9 cellular contexts compared by ENCODE assay signal in genomic region chr12:48197549-48197966, GRCh38. TPM values are rescaled to one million over a fixed set of nuclear protein-coding genes. Genes with fewer than 3 reads are reported as not detected.
DNase-seq lines count a peak whose midpoint lies in the region; ATAC-seq and TF ChIP-seq lines count a peak whose summit lies in the region.
"Had no signal": no experiment of that assay in that cellular context is flagged by ENCODE, and none has a peak within 500 bp of the region (broad histone marks: within the 10 kb centered on the region; RNA-seq: fewer than 3 reads in every experiment).

No MANE protein-coding gene starts in this region.

- peak overlapping the region; percentile 86 to 97 (median 94) for H3K27ac ChIP-seq in body of pancreas

- peaks cover 0 to 12% (median 4%) of the 10 kb centered on the region in 6 donors for H3K9me3 Mint-ChIP-seq in immature natural killer cell
- no peaks in the 10 kb centered on the region for H3K9me3 Mint-ChIP-seq in stimulated activated effector memory CD8-positive, alpha-beta T cell treated with anti-CD3 and anti-CD28 coated beads, Interleukin-12 subunit alpha, Interleukin-12 subunit beta, amount 100 ng/mL, for 72 hours

- 0 to 2% methylated on average over 10 of the region's 10 CpGs for WGBS in body of pancreas, 2 donors

- DNase-seq in NCI-H82 (lab: John Stamatoyannopoulos, UW) (peak; percentile 19), NCI-H82 treated with DMSO at 0.1 percent for 48 hours (lab: John Stamatoyannopoulos, UW; ENCODE audit: unreplicated experiment) (no peak), NCI-H69 (lab: John Stamatoyannopoulos, UW) (peak; percentile 57), body of pancreas (peak in 2 of 4 donors; percentile 19 to 37), immature natural killer cell (peak in 2 of 3 donors; percentile 37 to 38)
- no peak for DNase-seq in stimulated activated effector memory CD8-positive, alpha-beta T cell treated with anti-CD3 and anti-CD28 coated beads, Interleukin-12 subunit alpha, Interleukin-12 subunit beta, amount 100 ng/mL, for 72 hours (ENCODE audit: low spot score in 2 of 2)
- DNase-seq in activated CD8-positive, alpha-beta memory T cell treated with anti-CD3 and anti-CD28 coated beads, Interleukin-2, amount 50 U/mL, for 48 hours, result no peak

- peak; percentile 22 for ATAC-seq in HG02623 (IDR thresholded peaks at IDR 0.05; ENCODE audit: unreplicated experiment)
- ATAC-seq in body of pancreas, result peak; percentile 46
- ATAC-seq in stimulated activated effector memory CD8-positive, alpha-beta T cell treated with anti-CD3 and anti-CD28 coated beads, Interleukin-12 subunit alpha, Interleukin-12 subunit beta, amount 100 ng/mL, for 72 hours, result peak; percentile 50

- H3K27ac Mint-ChIP-seq in immature natural killer cell, result peak overlapping the region; percentile 91 to 97 (median 95)
- peak overlapping the region; percentile 99 for H3K27ac Mint-ChIP-seq in stimulated activated effector memory CD8-positive, alpha-beta T cell treated with anti-CD3 and anti-CD28 coated beads, Interleukin-12 subunit alpha, Interleukin-12 subunit beta, amount 100 ng/mL, for 72 hours

- H3K27me3 Mint-ChIP-seq in immature natural killer cell (ENCODE audit: low read depth in 3 of 3), result peaks cover 7 to 17% (median 15%) of the 10 kb centered on the region in 3 donors

- no peaks in the 10 kb centered on the region for H3K27me3 ChIP-seq in body of pancreas

- H3K4me1 ChIP-seq in body of pancreas, result peaks cover 20% of the 10 kb centered on the region

- H3K4me1 Mint-ChIP-seq in immature natural killer cell, result peaks cover 47 to 55% of the 10 kb centered on the region in 2 donors
- peaks cover 21% of the 10 kb centered on the region for H3K4me1 Mint-ChIP-seq in stimulated activated effector memory CD8-positive, alpha-beta T cell treated with anti-CD3 and anti-CD28 coated beads, Interleukin-12 subunit alpha, Interleukin-12 subunit beta, amount 100 ng/mL, for 72 hours

- peak overlapping the region; percentile 10 to 36 for H3K4me3 ChIP-seq in body of pancreas

- H3K36me3 Mint-ChIP-seq in immature natural killer cell, result peaks cover 6 to 14% (median 12%) of the 10 kb centered on the region in 3 donors
- H3K36me3 Mint-ChIP-seq in stimulated activated effector memory CD8-positive, alpha-beta T cell treated with anti-CD3 and anti-CD28 coated beads, Interleukin-12 subunit alpha, Interleukin-12 subunit beta, amount 100 ng/mL, for 72 hours, result peaks cover 6% of the 10 kb centered on the region

- H3K4me3 Mint-ChIP-seq in immature natural killer cell, result peak overlapping the region; percentile 88 to 93 (median 91)
- peak overlapping the region; percentile 75 for H3K4me3 Mint-ChIP-seq in stimulated activated effector memory CD8-positive, alpha-beta T cell treated with anti-CD3 and anti-CD28 coated beads, Interleukin-12 subunit alpha, Interleukin-12 subunit beta, amount 100 ng/mL, for 72 hours

- peak in 6 of 7 experiments; percentile 30 to 62 (median 47) for TF ChIP-seq CTCF in body of pancreas (IDR thresholded peaks at IDR 0.05)

- H3K9me3 ChIP-seq in body of pancreas, result peaks cover 0 to 14% (median 0%) of the 10 kb centered on the region in 3 donors

- TF ChIP-seq POLR2A in body of pancreas (IDR thresholded peaks at IDR 0.05), result no peak

- intact Hi-C loops in body of pancreas (cut with DNase I), result no loop called here

- H3K36me3 ChIP-seq in body of pancreas (replicated peaks in 1 of 2; ENCODE audit: insufficient read depth in 1 of 2, low read depth in 2 of 2), result no peaks in the 10 kb centered on the region

RNA-seq across cellular contexts. Expression of gene OR10AD1, which starts 5.5 kb away (rescaled TPM):
- not detected for total RNA-seq in body of pancreas
- not detected for polyA plus RNA-seq in immature natural killer cell
- total RNA-seq: glomerular endothelial cell had no signal

RNA-seq across cellular contexts. Expression of gene CCDC184, which starts 14.1 kb away (rescaled TPM):
- under 1 TPM in 1 of 2 donors, not detected in 1; 0.26 TPM for total RNA-seq in body of pancreas
- polyA plus RNA-seq in immature natural killer cell, result under 1 TPM in 2 of 3 donors, not detected in 1; 0.23 to 0.44 TPM

RNA-seq across cellular contexts. Expression of gene ASB8, which starts 40.2 kb away (rescaled TPM):
- 10 to 100 TPM; 27.2 to 33.0 TPM for total RNA-seq in body of pancreas
- 100 to 1,000 TPM in 1 of 3 donors, 10 to 100 TPM in 2; 68.0 to 140 (median 84.2) TPM for polyA plus RNA-seq in immature natural killer cell

Comparison
In these comparisons a context has a peak if more than half of its experiments do, and no peak if none do; other contexts are left out.
1. DNase-seq: peak in NCI-H82 (single experiment), NCI-H69 (single experiment) and immature natural killer cell (2 of 3); none in NCI-H82 treated with DMSO at 0.1 percent for 48 hours (single experiment), stimulated activated effector memory CD8-positive, alpha-beta T cell treated with anti-CD3 and anti-CD28 coated beads, Interleukin-12 subunit alpha, Interleukin-12 subunit beta, amount 100 ng/mL, for 72 hours (0 of 2) and activated CD8-positive, alpha-beta memory T cell treated with anti-CD3 and anti-CD28 coated beads, Interleukin-2, amount 50 U/mL, for 48 hours (single experiment).
2. Peak in every context shown above with its lines, with median percentiles within 50 percentile points of each other: ATAC-seq.